ENCODE assay signal across 8 cellular contexts in the genomic region with DNA sequence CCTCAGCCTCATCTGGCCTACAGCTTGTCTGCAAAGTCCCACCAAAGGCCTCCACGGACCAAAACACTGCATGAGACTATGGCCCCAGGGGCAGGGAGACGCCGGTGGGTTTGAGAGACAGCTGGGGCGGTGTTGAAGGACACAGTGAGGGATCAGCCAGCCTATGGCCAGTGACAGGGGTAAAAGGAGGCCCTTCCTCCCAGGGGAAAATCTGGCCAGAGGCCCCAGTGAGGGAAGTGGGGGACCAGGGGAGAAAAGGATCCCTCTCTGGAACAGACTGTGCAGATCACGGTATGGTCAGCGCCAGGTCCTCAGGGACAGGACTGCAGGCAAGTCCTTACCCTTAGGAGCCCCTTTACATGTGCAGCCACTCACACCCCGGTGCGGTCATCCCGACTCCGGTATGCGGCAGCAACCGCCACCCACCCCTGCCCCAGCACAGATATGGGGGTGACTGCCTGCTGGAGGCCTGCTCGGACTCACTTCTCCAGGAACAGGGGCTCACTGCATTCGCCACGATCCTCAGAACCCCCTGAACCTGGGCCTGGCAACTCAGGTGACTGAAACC. TPM values are rescaled to one million over a fixed set of nuclear protein-coding genes. Genes with fewer than 3 reads are reported as not detected.
A peak's percentile ranks its signal among the peaks of the same experiment; 100 is the strongest.
DNase-seq lines count a peak whose midpoint lies in the region; ATAC-seq and TF ChIP-seq lines count a peak whose summit lies in the region.

No MANE protein-coding gene starts in this region.

- peak overlapping the region; percentile 74 to 88 (median 84) for H3K4me3 ChIP-seq in esophagus squamous epithelium

- TF ChIP-seq CTCF in WTC11 (IDR thresholded peaks at IDR 0.05) (no peak), esophagus squamous epithelium (IDR thresholded peaks at IDR 0.05) (no peak), progenitor cell of endocrine pancreas (IDR thresholded peaks at IDR 0.05; ENCODE audit: unreplicated experiment) (no peak)

- DNase-seq in NCI-H82 (lab: John Stamatoyannopoulos, UW): peak; percentile 50
- DNase-seq in NCI-H82 treated with DMSO at 0.1 percent for 48 hours (lab: John Stamatoyannopoulos, UW; ENCODE audit: unreplicated experiment): no peak
- DNase-seq in WTC11 (ENCODE audit: low spot score): no peak
- no peak for DNase-seq in esophagus squamous epithelium (lab: John Stamatoyannopoulos, UW)
- DNase-seq in progenitor cell of endocrine pancreas (ENCODE audit: low spot score, unreplicated experiment): no peak
- no peak for DNase-seq in MV-4-11 (lab: John Stamatoyannopoulos, UW)
- DNase-seq in activated CD4-positive, CD25-positive, alpha-beta regulatory T cell treated with anti-CD3 and anti-CD28 coated beads, Interleukin-2, amount 50 U/mL, for 72 hours: no peak

- peak overlapping the region; percentile 86 to 96 (median 94) for H3K27ac ChIP-seq in esophagus squamous epithelium

- H3K9me3 Mint-ChIP-seq in WTC11 (no peaks in the 10 kb centered on the region), progenitor cell of endocrine pancreas (ENCODE audit: low read depth) (no peaks in the 10 kb centered on the region)

- CTCF ChIA-PET in WTC11 (lab: Charles Lee): interaction anchor here (0.7 to 4.0 kb wide), 6 partner anchors 8 to 51 kb away, joined by 3 to 33 read pairs (median 5); a partner anchor contains a TSS

- no peaks in the 10 kb centered on the region for H3K27me3 ChIP-seq in esophagus squamous epithelium

- H3K27me3 Mint-ChIP-seq in WTC11 (ENCODE audit: low read depth): peaks cover 3% of the 10 kb centered on the region; the same call in 1 of the 2 replicates
- H3K27me3 Mint-ChIP-seq in progenitor cell of endocrine pancreas: peaks cover 5% of the 10 kb centered on the region

- peaks cover under 1 to 6% (median 6%) of the 10 kb centered on the region in 3 donors for H3K36me3 ChIP-seq in esophagus squamous epithelium

- WGBS in esophagus squamous epithelium, 2 donors: 14 to 20% methylated on average over 10 to 11 of the region's 15 CpGs

- H3K27ac Mint-ChIP-seq in WTC11 (peak overlapping the region; percentile 93), progenitor cell of endocrine pancreas (peak overlapping the region; percentile 95)

- no peak for TF ChIP-seq POLR2A in esophagus squamous epithelium (IDR thresholded peaks at IDR 0.05)

- H3K4me3 Mint-ChIP-seq in WTC11: peak overlapping the region; percentile 74
- peak overlapping the region; percentile 84 for H3K4me3 Mint-ChIP-seq in progenitor cell of endocrine pancreas (ENCODE audit: low read depth)

- POLR2A ChIA-PET in WTC11 (lab: Charles Lee): interaction anchor here (0.8 to 1.3 kb wide), 2 partner anchors 276 to 344 kb away, joined by 4 read pairs; a partner anchor contains a TSS

- peaks cover 6% of the 10 kb centered on the region for H3K36me3 Mint-ChIP-seq in WTC11
- peaks cover 4% of the 10 kb centered on the region for H3K36me3 Mint-ChIP-seq in progenitor cell of endocrine pancreas (ENCODE audit: insufficient read depth)

- no peak for ATAC-seq in WTC11
- no peak for ATAC-seq in HG02763 (IDR thresholded peaks at IDR 0.05; ENCODE audit: unreplicated experiment)

- peaks cover 36 to 79% (median 56%) of the 10 kb centered on the region in 3 donors for H3K4me1 ChIP-seq in esophagus squamous epithelium

- intact Hi-C loops in esophagus squamous epithelium (cut with DNase I): no loop called here

- H3K9me3 ChIP-seq in esophagus squamous epithelium: no peaks in the 10 kb centered on the region

- H3K4me1 Mint-ChIP-seq in WTC11: peaks cover 63% of the 10 kb centered on the region
- peaks cover 49% of the 10 kb centered on the region for H3K4me1 Mint-ChIP-seq in progenitor cell of endocrine pancreas (ENCODE audit: low read depth)

TF ChIP-seq in WTC11, 78 proteins besides CTCF, POLR2A, EP300 and RAD21 (continues in another document):
- TF ChIP-seq GRHL2 (CRISPR knock-in tag; IDR thresholded peaks at IDR 0.05; ENCODE audit: insufficient replicate concordance, severe bottlenecking) (no peak), ZNF396 (CRISPR knock-in tag; IDR thresholded peaks at IDR 0.05; ENCODE audit: borderline replicate concordance) (no peak)
- TF ChIP-seq, protein P1, sequence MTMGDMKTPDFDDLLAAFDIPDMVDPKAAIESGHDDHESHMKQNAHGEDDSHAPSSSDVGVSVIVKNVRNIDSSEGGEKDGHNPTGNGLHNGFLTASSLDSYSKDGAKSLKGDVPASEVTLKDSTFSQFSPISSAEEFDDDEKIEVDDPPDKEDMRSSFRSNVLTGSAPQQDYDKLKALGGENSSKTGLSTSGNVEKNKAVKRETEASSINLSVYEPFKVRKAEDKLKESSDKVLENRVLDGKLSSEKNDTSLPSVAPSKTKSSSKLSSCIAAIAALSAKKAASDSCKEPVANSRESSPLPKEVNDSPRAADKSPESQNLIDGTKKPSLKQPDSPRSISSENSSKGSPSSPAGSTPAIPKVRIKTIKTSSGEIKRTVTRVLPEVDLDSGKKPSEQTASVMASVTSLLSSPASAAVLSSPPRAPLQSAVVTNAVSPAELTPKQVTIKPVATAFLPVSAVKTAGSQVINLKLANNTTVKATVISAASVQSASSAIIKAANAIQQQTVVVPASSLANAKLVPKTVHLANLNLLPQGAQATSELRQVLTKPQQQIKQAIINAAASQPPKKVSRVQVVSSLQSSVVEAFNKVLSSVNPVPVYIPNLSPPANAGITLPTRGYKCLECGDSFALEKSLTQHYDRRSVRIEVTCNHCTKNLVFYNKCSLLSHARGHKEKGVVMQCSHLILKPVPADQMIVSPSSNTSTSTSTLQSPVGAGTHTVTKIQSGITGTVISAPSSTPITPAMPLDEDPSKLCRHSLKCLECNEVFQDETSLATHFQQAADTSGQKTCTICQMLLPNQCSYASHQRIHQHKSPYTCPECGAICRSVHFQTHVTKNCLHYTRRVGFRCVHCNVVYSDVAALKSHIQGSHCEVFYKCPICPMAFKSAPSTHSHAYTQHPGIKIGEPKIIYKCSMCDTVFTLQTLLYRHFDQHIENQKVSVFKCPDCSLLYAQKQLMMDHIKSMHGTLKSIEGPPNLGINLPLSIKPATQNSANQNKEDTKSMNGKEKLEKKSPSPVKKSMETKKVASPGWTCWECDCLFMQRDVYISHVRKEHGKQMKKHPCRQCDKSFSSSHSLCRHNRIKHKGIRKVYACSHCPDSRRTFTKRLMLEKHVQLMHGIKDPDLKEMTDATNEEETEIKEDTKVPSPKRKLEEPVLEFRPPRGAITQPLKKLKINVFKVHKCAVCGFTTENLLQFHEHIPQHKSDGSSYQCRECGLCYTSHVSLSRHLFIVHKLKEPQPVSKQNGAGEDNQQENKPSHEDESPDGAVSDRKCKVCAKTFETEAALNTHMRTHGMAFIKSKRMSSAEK (CRISPR knock-in tag; IDR thresholded peaks at IDR 0.05; ENCODE audit: borderline replicate concordance): no peak
- TF ChIP-seq, protein P2, sequence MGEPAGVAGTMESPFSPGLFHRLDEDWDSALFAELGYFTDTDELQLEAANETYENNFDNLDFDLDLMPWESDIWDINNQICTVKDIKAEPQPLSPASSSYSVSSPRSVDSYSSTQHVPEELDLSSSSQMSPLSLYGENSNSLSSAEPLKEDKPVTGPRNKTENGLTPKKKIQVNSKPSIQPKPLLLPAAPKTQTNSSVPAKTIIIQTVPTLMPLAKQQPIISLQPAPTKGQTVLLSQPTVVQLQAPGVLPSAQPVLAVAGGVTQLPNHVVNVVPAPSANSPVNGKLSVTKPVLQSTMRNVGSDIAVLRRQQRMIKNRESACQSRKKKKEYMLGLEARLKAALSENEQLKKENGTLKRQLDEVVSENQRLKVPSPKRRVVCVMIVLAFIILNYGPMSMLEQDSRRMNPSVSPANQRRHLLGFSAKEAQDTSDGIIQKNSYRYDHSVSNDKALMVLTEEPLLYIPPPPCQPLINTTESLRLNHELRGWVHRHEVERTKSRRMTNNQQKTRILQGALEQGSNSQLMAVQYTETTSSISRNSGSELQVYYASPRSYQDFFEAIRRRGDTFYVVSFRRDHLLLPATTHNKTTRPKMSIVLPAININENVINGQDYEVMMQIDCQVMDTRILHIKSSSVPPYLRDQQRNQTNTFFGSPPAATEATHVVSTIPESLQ (CRISPR knock-in tag; IDR thresholded peaks at IDR 0.05): no peak

RNA-seq across cellular contexts. Expression of a gene that starts 1.3 kb away (rescaled TPM):
- total RNA-seq in WTC11 (2021): 182 to 203 TPM (median 200 TPM) in 3 replicates
- 10 to 100 TPM; 18.2 to 72.7 (median 45.4) TPM for total RNA-seq in esophagus squamous epithelium
- 187 and 203 TPM in 2 replicates for total RNA-seq in progenitor cell of endocrine pancreas

RNA-seq across cellular contexts. Expression of a gene that starts 8.8 kb away (rescaled TPM):
- total RNA-seq in WTC11 (2021): 1.5 to 1.6 TPM (median 1.6 TPM) in 3 replicates
- 1 to 10 TPM; 1.2 to 7.8 (median 4.4) TPM for total RNA-seq in esophagus squamous epithelium
- 3.5 TPM in 2 replicates for total RNA-seq in progenitor cell of endocrine pancreas

RNA-seq across cellular contexts. Expression of a gene that starts 33.4 kb away (rescaled TPM):
- total RNA-seq in WTC11 (2021) (10.1 to 11.2 TPM (median 11.0 TPM) in 3 replicates), esophagus squamous epithelium (10 to 100 TPM; 25.4 to 52.5 (median 37.1) TPM), progenitor cell of endocrine pancreas (28.3 and 32.5 TPM in 2 replicates)

RNA-seq across cellular contexts. Expression of a gene that starts 34.9 kb away (rescaled TPM):
- total RNA-seq in WTC11 (2021) (24.5 to 29.6 TPM (median 28.5 TPM) in 3 replicates), esophagus squamous epithelium (10 to 100 TPM in 3 of 4 donors, 1 to 10 TPM in 1; 8.9 to 21.0 (median 15.9) TPM), progenitor cell of endocrine pancreas (23.8 and 24.4 TPM in 2 replicates)

RNA-seq across cellular contexts. Expression of a gene that starts 47.2 kb away (rescaled TPM):
- total RNA-seq in WTC11 (2021): 48.1 to 53.1 TPM (median 48.8 TPM) in 3 replicates
- 10 to 100 TPM; 20.5 to 39.5 (median 25.3) TPM for total RNA-seq in esophagus squamous epithelium
- total RNA-seq in progenitor cell of endocrine pancreas: 110 TPM in 2 replicates
